Comparison of ENCODE assay signal across 29 cellular contexts in the genomic region with DNA sequence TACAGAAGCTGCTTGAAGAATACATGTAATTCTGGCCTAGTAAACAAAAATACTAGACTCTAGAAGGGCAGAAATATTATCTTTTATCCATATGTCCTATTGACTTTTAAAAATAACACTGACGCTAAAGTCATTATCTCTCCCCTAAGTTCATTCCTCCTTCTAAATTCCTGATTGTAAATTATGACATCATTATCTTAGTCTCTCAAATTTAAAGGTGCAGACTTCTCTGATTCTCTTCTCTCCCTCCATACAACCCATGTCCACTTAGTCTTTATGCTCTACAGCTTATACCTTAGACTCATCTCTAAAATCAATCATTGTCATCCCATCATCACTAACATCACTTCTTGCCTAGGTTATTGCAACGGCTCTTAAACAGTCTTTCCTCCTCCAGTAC.
"Had no signal": no experiment of that assay in that cellular context is flagged by ENCODE, and none has a peak within 500 bp of the region (broad histone marks: within the 10 kb centered on the region; RNA-seq: fewer than 3 reads in every experiment).

No MANE protein-coding gene starts in this region.

- H3K4me1 Mint-ChIP-seq: stimulated activated effector memory CD8-positive, alpha-beta T cell treated with anti-CD3 and anti-CD28 coated beads, Interleukin-12 subunit alpha, Interleukin-12 subunit beta, amount 100 ng/mL, for 72 hours; stimulated activated memory B cell treated with anti-CD40 and anti-IgM and Interleukin-4, amounts not matched to agents 10 μg/mL and 1 μg/mL and 100 μg/mL, for 72 hours; stimulated activated naive B cell treated with anti-CD40 and anti-IgM and Interleukin-4, amounts not matched to agents 10 μg/mL and 1 μg/mL and 100 μg/mL, for 72 hours; stimulated activated naive CD8-positive, alpha-beta T cell treated with anti-CD3 and anti-CD28 coated beads, Interleukin-15, amount 100 ng/mL, for 72 hours had no signal

- H3K27me3 ChIP-seq: stomach, suprapubic skin, testis, thyroid gland, tibial artery, tibial nerve, transverse colon, upper lobe of left lung, upper lobe of right lung, vagina had no signal

- ATAC-seq: stimulated activated effector memory CD8-positive, alpha-beta T cell treated with anti-CD3 and anti-CD28 coated beads, Interleukin-12 subunit alpha, Interleukin-12 subunit beta, amount 100 ng/mL, for 72 hours; stimulated activated memory B cell treated with anti-CD40 and anti-IgM and Interleukin-4, amounts not matched to agents 10 μg/mL and 1 μg/mL and 100 μg/mL, for 72 hours; stimulated activated naive B cell treated with anti-CD40 and anti-IgM and Interleukin-4, amounts not matched to agents 10 μg/mL and 1 μg/mL and 100 μg/mL, for 72 hours; stimulated activated naive CD8-positive, alpha-beta T cell treated with anti-CD3 and anti-CD28 coated beads, Interleukin-15, amount 100 ng/mL, for 72 hours; stimulated activated naive CD8-positive, alpha-beta T cell treated with anti-CD3 and anti-CD28 coated beads, Interleukin-15, Interleukin-2, amounts not matched to agents 100 U/mL and 50 U/mL, for 24 hours; upper lobe of right lung had no signal

- H3K27ac ChIP-seq: stomach, suprapubic skin, testis, thoracic aorta, thyroid gland, tibial artery, tibial nerve, transverse colon, upper lobe of left lung, upper lobe of right lung, uterus, vagina had no signal

- H3K4me3 ChIP-seq: stomach, suprapubic skin, testis, thoracic aorta, thyroid gland, tibial artery, tibial nerve, transverse colon, upper lobe of left lung, upper lobe of right lung, uterus, vagina had no signal

- H3K4me3 Mint-ChIP-seq: stimulated activated effector memory CD8-positive, alpha-beta T cell treated with anti-CD3 and anti-CD28 coated beads, Interleukin-12 subunit alpha, Interleukin-12 subunit beta, amount 100 ng/mL, for 72 hours; stimulated activated memory B cell treated with anti-CD40 and anti-IgM and Interleukin-4, amounts not matched to agents 10 μg/mL and 1 μg/mL and 100 μg/mL, for 72 hours; stimulated activated naive B cell treated with anti-CD40 and anti-IgM and Interleukin-4, amounts not matched to agents 10 μg/mL and 1 μg/mL and 100 μg/mL, for 72 hours; stimulated activated naive CD8-positive, alpha-beta T cell treated with anti-CD3 and anti-CD28 coated beads, Interleukin-15, amount 100 ng/mL, for 72 hours; stimulated activated naive CD8-positive, alpha-beta T cell treated with anti-CD3 and anti-CD28 coated beads, Interleukin-15, Interleukin-2, amounts not matched to agents 100 ng/mL and 50 ng/mL, for 24 hours; type B pancreatic cell had no signal

- H3K27me3 Mint-ChIP-seq: stimulated activated memory B cell treated with anti-CD40 and anti-IgM and Interleukin-4, amounts not matched to agents 10 μg/mL and 1 μg/mL and 100 μg/mL, for 72 hours; stimulated activated naive B cell treated with anti-CD40 and anti-IgM and Interleukin-4, amounts not matched to agents 10 μg/mL and 1 μg/mL and 100 μg/mL, for 72 hours; stimulated activated naive CD8-positive, alpha-beta T cell treated with anti-CD3 and anti-CD28 coated beads, Interleukin-15, amount 100 ng/mL, for 72 hours; stimulated activated naive CD8-positive, alpha-beta T cell treated with anti-CD3 and anti-CD28 coated beads, Interleukin-15, Interleukin-2, amounts not matched to agents 100 ng/mL and 50 ng/mL, for 24 hours; type B pancreatic cell had no signal

- H3K36me3 Mint-ChIP-seq: stimulated activated effector memory CD8-positive, alpha-beta T cell treated with anti-CD3 and anti-CD28 coated beads, Interleukin-12 subunit alpha, Interleukin-12 subunit beta, amount 100 ng/mL, for 72 hours; stimulated activated memory B cell treated with anti-CD40 and anti-IgM and Interleukin-4, amounts not matched to agents 10 μg/mL and 1 μg/mL and 100 μg/mL, for 72 hours; stimulated activated naive B cell treated with anti-CD40 and anti-IgM and Interleukin-4, amounts not matched to agents 10 μg/mL and 1 μg/mL and 100 μg/mL, for 72 hours; type B pancreatic cell had no signal

- DNase-seq: stimulated activated CD4-positive, alpha-beta T cell treated with anti-CD3 and anti-CD28 coated beads, Interleukin-2, amount 100 ng/mL, for 48 hours; stimulated activated CD4-positive, alpha-beta T cell treated with anti-CD3 and anti-CD28 coated beads, Interleukin-4, amount 100 ng/mL, for 1 hour; stimulated activated CD4-positive, alpha-beta T cell treated with anti-CD3 and anti-CD28 coated beads, Interleukin-4, amount 100 ng/mL, for 24 hours; stimulated activated CD4-positive, alpha-beta T cell treated with anti-CD3 and anti-CD28 coated beads, Interleukin-4, amount 100 ng/mL, for 4 hours; stimulated activated CD8-positive, alpha-beta memory T cell treated with anti-CD3 and anti-CD28 coated beads, Interleukin-4, amount 100 ng/mL, for 48 hours; stimulated activated naive B cell treated with anti-CD40 and anti-IgM and Interleukin-4, amounts not matched to agents 10 μg/mL and 1 μg/mL and 100 μg/mL, for 72 hours; stimulated activated naive CD4-positive, alpha-beta T cell; stimulated activated naive CD4-positive, alpha-beta T cell treated with Interleukin-2 at 50 U/mL for 16 hours; stimulated activated naive CD8-positive, alpha-beta T cell treated with anti-CD3 and anti-CD28 coated beads, Interleukin-15, amount 100 ng/mL, for 72 hours; stimulated activated naive CD8-positive, alpha-beta T cell treated with anti-CD3 and anti-CD28 coated beads, Interleukin-15, Interleukin-2, amounts not matched to agents 100 U/mL and 50 U/mL, for 24 hours; stomach; substantia nigra; testis; thyroid gland; tibial artery; transverse colon; trophoblast cell; upper lobe of left lung; upper lobe of right lung; uterus had no signal

- H3K36me3 ChIP-seq: stomach, suprapubic skin, thoracic aorta, thyroid gland, tibial artery, tibial nerve, transverse colon, upper lobe of left lung, upper lobe of right lung, uterus, vagina had no signal

- FAIRE-seq: urothelium cell line had no signal

- H3K4me1 ChIP-seq: stomach, suprapubic skin, testis, thyroid gland, tibial artery, tibial nerve, transverse colon, upper lobe of left lung, upper lobe of right lung, uterus, vagina had no signal

- H3K9me3 ChIP-seq: stomach, suprapubic skin, testis, thoracic aorta, tibial artery, tibial nerve, transverse colon, upper lobe of left lung, upper lobe of right lung, uterus, vagina had no signal

- H3K9me3 Mint-ChIP-seq: stimulated activated effector memory CD8-positive, alpha-beta T cell treated with anti-CD3 and anti-CD28 coated beads, Interleukin-12 subunit alpha, Interleukin-12 subunit beta, amount 100 ng/mL, for 72 hours; stimulated activated memory B cell treated with anti-CD40 and anti-IgM and Interleukin-4, amounts not matched to agents 10 μg/mL and 1 μg/mL and 100 μg/mL, for 72 hours; stimulated activated naive CD8-positive, alpha-beta T cell treated with anti-CD3 and anti-CD28 coated beads, Interleukin-15, amount 100 ng/mL, for 72 hours; type B pancreatic cell had no signal

- H3K27ac Mint-ChIP-seq: stimulated activated effector memory CD8-positive, alpha-beta T cell treated with anti-CD3 and anti-CD28 coated beads, Interleukin-12 subunit alpha, Interleukin-12 subunit beta, amount 100 ng/mL, for 72 hours; stimulated activated memory B cell treated with anti-CD40 and anti-IgM and Interleukin-4, amounts not matched to agents 10 μg/mL and 1 μg/mL and 100 μg/mL, for 72 hours; stimulated activated naive B cell treated with anti-CD40 and anti-IgM and Interleukin-4, amounts not matched to agents 10 μg/mL and 1 μg/mL and 100 μg/mL, for 72 hours; stimulated activated naive CD8-positive, alpha-beta T cell treated with anti-CD3 and anti-CD28 coated beads, Interleukin-15, amount 100 ng/mL, for 72 hours; stimulated activated naive CD8-positive, alpha-beta T cell treated with anti-CD3 and anti-CD28 coated beads, Interleukin-15, Interleukin-2, amounts not matched to agents 100 ng/mL and 50 ng/mL, for 24 hours; type B pancreatic cell had no signal
